ENCODE assay signal across 1 cellular context in genomic region chr14:75069811-75070145, GRCh38.
A peak's percentile ranks its signal among the peaks of the same experiment; 100 is the strongest.
TF ChIP-seq lines count a peak whose summit lies in the region.

No MANE protein-coding gene starts in this region.

TF ChIP-seq in H1, 55 proteins besides CTCF, POLR2A, EP300 and RAD21:
- TF ChIP-seq NRF1 (IDR thresholded peaks at IDR 0.05; ENCODE audit: low read depth, low read length): no peak
- peak; percentile 0 for TF ChIP-seq ASH2L (IDR thresholded peaks at IDR 0.05; ENCODE audit: low read length)
- no peak for TF ChIP-seq MAFK (IDR thresholded peaks at IDR 0.05; ENCODE audit: low read depth, low read length)
- no peak for TF ChIP-seq GTF2F1 (IDR thresholded peaks at IDR 0.05; ENCODE audit: borderline replicate concordance, low read depth, low read length)
- peak; percentile 52 to 56; a peak in 2 of 4 replicates for TF ChIP-seq SIN3A (conservative IDR thresholded peaks at IDR 0.05 in 1 of 2, IDR thresholded peaks at IDR 0.05 in 1 of 2; ENCODE audit: low read depth in 1 of 2, low read length in 2 of 2)
- no peak for TF ChIP-seq SP2 (IDR thresholded peaks at IDR 0.05; ENCODE audit: low read length)
- TF ChIP-seq PHF8 (conservative IDR thresholded peaks at IDR 0.05; ENCODE audit: low read depth, low read length): 0 out of 2 replicates have a peak, but pooled peaks have one; percentile 3
- TF ChIP-seq EGR1 (IDR thresholded peaks at IDR 0.05; ENCODE audit: borderline replicate concordance, low read depth, low read length): no peak
- TF ChIP-seq MAX (IDR thresholded peaks at IDR 0.05): peak; percentile 43; the same call in 1 of the 2 replicates
- peak; percentile 61; the same call in 1 of the 2 replicates for TF ChIP-seq USF2 (IDR thresholded peaks at IDR 0.05; ENCODE audit: low read length)
- TF ChIP-seq RFX5 (IDR thresholded peaks at IDR 0.05; ENCODE audit: borderline replicate concordance, low read depth, low read length): no peak
